ENCODE assay signal across 15 cellular contexts in the genomic region with DNA sequence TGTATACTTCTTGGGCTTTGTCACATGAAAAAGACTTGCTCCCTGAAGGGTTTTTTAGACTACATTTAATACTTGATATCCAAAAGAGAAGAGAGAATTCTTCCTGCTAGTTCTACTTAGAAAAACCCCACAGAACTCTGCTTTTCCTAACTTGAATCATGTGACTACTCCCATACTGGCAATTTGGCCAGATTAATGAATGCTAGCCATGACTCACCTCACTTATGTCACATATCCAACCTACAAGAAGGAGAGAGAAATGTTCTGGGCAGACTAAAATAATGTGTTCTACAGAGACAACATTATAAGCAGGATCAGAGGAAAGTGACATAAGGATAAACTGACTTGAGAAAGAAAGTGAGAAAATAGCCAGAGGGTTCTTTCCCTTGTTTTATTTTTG.
DNase-seq lines count a peak whose midpoint lies in the region; ATAC-seq, FAIRE-seq and TF ChIP-seq lines count a peak whose summit lies in the region.
"Had no signal": no experiment of that assay in that cellular context is flagged by ENCODE, and none has a peak within 500 bp of the region (broad histone marks: within the 10 kb centered on the region; RNA-seq: fewer than 3 reads in every experiment).

No MANE protein-coding gene starts in this region.

- no peaks in the 10 kb centered on the region for H3K9me3 ChIP-seq in mammary epithelial cell (replicated peaks; ENCODE audit: insufficient read depth, low read length)
- no peaks in the 10 kb centered on the region for H3K9me3 ChIP-seq in upper lobe of left lung
- H3K9me3 ChIP-seq in effector memory CD4-positive, alpha-beta T cell (ENCODE audit: control insufficient read depth, low read length), result no peaks in the 10 kb centered on the region
- H3K9me3 ChIP-seq: heart right ventricle, Peyer's patch, prostate gland had no signal

- FAIRE-seq in islet of Langerhans (lab: Jason Lieb, UNC), result peak; percentile 64

- H3K36me3 ChIP-seq in mammary epithelial cell (ENCODE audit: insufficient read depth, low read length) (no peaks in the 10 kb centered on the region), upper lobe of left lung (no peaks in the 10 kb centered on the region)
- H3K36me3 ChIP-seq in effector memory CD4-positive, alpha-beta T cell (ENCODE audit: control insufficient read depth, insufficient read depth, low read length), result no peaks in the 10 kb centered on the region
- H3K36me3 ChIP-seq: heart right ventricle, Peyer's patch, prostate gland had no signal

- BruUV-seq in mammary epithelial cell (replicated peaks; lab: Mats Ljungman, UMichigan), result no TSS peak

- H3K4me1 ChIP-seq in mammary epithelial cell (ENCODE audit: insufficient read depth, low read length), result no peaks in the 10 kb centered on the region
- no peaks in the 10 kb centered on the region for H3K4me1 ChIP-seq in upper lobe of left lung
- no peaks in the 10 kb centered on the region for H3K4me1 ChIP-seq in effector memory CD4-positive, alpha-beta T cell (ENCODE audit: control insufficient read depth, insufficient read depth, low read length, poor library complexity, severe bottlenecking)
- H3K4me1 ChIP-seq: heart right ventricle, Peyer's patch, prostate gland had no signal

- dilution Hi-C loops in mammary epithelial cell (cut with HindIII; ENCODE audit: low sequenced_read_pairs), result no loop called here

- in situ Hi-C loops in mammary epithelial cell (cut with MboI; ENCODE audit: low sequenced_read_pairs in 2 of 2), result no loop called here

- no peak for TF ChIP-seq POLR2A in upper lobe of left lung (IDR thresholded peaks at IDR 0.05)

- no peak for TF ChIP-seq EP300 in upper lobe of left lung (IDR thresholded peaks at IDR 0.05)

- TF ChIP-seq CTCF in AG04449 (IDR thresholded peaks at IDR 0.05; ENCODE audit: insufficient read depth, low read length, missing control alignments) (no peak), mammary epithelial cell (conservative IDR thresholded peaks at IDR 0.05 in 1 of 2, IDR thresholded peaks at IDR 0.05 in 1 of 2; ENCODE audit: extremely low read depth in 1 of 2, insufficient read depth in 1 of 2, low read depth in 1 of 2, low read length in 2 of 2) (no peak), upper lobe of left lung (IDR thresholded peaks at IDR 0.05) (no peak)

- H3K79me2 ChIP-seq in mammary epithelial cell (ENCODE audit: insufficient read depth, low read length), result no peaks in the 10 kb centered on the region

- CTCF ChIA-PET in AG04449 (lab: Yijun Ruan, JAX) (no interaction called here), mammary epithelial cell (lab: Charles Lee; ENCODE audit: low non-redundant PET) (no interaction called here)

- H4K20me1 ChIP-seq in mammary epithelial cell (ENCODE audit: insufficient read depth, low read length), result no peaks in the 10 kb centered on the region

- no peak overlapping the region for H3K4me3 ChIP-seq in AG04449 (ENCODE audit: low read depth, low read length)
- H3K4me3 ChIP-seq in mammary epithelial cell (replicated peaks in 1 of 3; ENCODE audit: insufficient read depth in 1 of 3, low read depth in 2 of 3, low read length in 3 of 3), result no peak overlapping the region
- H3K4me3 ChIP-seq in upper lobe of left lung, result no peak overlapping the region
- no peak overlapping the region for H3K4me3 ChIP-seq in effector memory CD4-positive, alpha-beta T cell (ENCODE audit: insufficient read depth, low read depth, low read length, poor library complexity, severe bottlenecking)
- H3K4me3 ChIP-seq: heart right ventricle, Peyer's patch, prostate gland had no signal

- DNase-seq in AG04449 (ENCODE audit: low read depth, low spot score), result peak; percentile 23
- peak; percentile 62 for DNase-seq in HT1080 (ENCODE audit: low read depth)
- DNase-seq in mammary epithelial cell, result peak; percentile 46
- no peak for DNase-seq in upper lobe of left lung
- DNase-seq in stimulated activated CD4-positive, alpha-beta T cell treated with anti-CD3 and anti-CD28 coated beads, Interleukin-15, amount 100 ng/mL, for 24 hours, result no peak
- no peak for DNase-seq in effector memory CD4-positive, alpha-beta T cell
- DNase-seq: activated CD4-positive, alpha-beta T cell treated with anti-CD3 and anti-CD28 coated beads, Interleukin-2, amount 50 U/mL, for 4 hours; cortex of kidney; heart right ventricle; Peyer's patch; T-helper 9 cell had no signal

- H3K27me3 ChIP-seq in mammary epithelial cell (ENCODE audit: insufficient read depth, low read length), result no peaks in the 10 kb centered on the region
- H3K27me3 ChIP-seq in upper lobe of left lung, result no peaks in the 10 kb centered on the region
- no peaks in the 10 kb centered on the region for H3K27me3 ChIP-seq in effector memory CD4-positive, alpha-beta T cell (replicated peaks; ENCODE audit: control insufficient read depth, insufficient read depth, low read length, poor library complexity, severe bottlenecking)
- H3K27me3 ChIP-seq: heart right ventricle, Peyer's patch had no signal

- H2AFZ ChIP-seq in mammary epithelial cell (ENCODE audit: low read depth, low read length), result no peak overlapping the region

- ATAC-seq in HG03432 (IDR thresholded peaks at IDR 0.05; ENCODE audit: unreplicated experiment), result no peak
- ATAC-seq in upper lobe of left lung (ENCODE audit: low FRiP score in 2 of 2), result no peak
- ATAC-seq: heart right ventricle; stimulated activated effector memory CD8-positive, alpha-beta T cell treated with anti-CD3 and anti-CD28 coated beads, Interleukin-12 subunit alpha, Interleukin-12 subunit beta, amount 100 ng/mL, for 72 hours had no signal

- H3K27ac ChIP-seq in mammary epithelial cell (ENCODE audit: insufficient read depth, low read depth, low read length), result no peak overlapping the region
- no peak overlapping the region for H3K27ac ChIP-seq in upper lobe of left lung
- no peak overlapping the region for H3K27ac ChIP-seq in effector memory CD4-positive, alpha-beta T cell (ENCODE audit: insufficient read depth, low read length, poor library complexity, severe bottlenecking)
- H3K27ac ChIP-seq: heart right ventricle, Peyer's patch, prostate gland had no signal

- POLR2A ChIA-PET in AG04449 (lab: Yijun Ruan, JAX), result no interaction called here

- no peak overlapping the region for H3K9ac ChIP-seq in mammary epithelial cell (ENCODE audit: insufficient read depth, low read length)

- intact Hi-C loops in mammary epithelial cell (cut with micrococcal nuclease), result no loop called here

- H3K4me2 ChIP-seq in mammary epithelial cell (ENCODE audit: insufficient read depth, low read depth, low read length), result no peak overlapping the region

Comparison
In these comparisons a context has a peak if more than half of its experiments do, and no peak if none do; other contexts are left out.
1. DNase-seq: peak in AG04449 (single experiment), HT1080 (single experiment) and mammary epithelial cell (single experiment); none in upper lobe of left lung (0 of 2), stimulated activated CD4-positive, alpha-beta T cell treated with anti-CD3 and anti-CD28 coated beads, Interleukin-15, amount 100 ng/mL, for 24 hours (single experiment) and effector memory CD4-positive, alpha-beta T cell (0 of 3).